In genomic region chr11:1748467-1749019, GRCh38 we compare ENCODE assay signal across 11 cellular contexts. TPM values are rescaled to one million over a fixed set of nuclear protein-coding genes. Genes with fewer than 3 reads are reported as not detected.
DNase-seq lines count a peak whose midpoint lies in the region; ATAC-seq and TF ChIP-seq lines count a peak whose summit lies in the region.
"Had no signal": no experiment of that assay in that cellular context is flagged by ENCODE, and none has a peak within 500 bp of the region (broad histone marks: within the 10 kb centered on the region; RNA-seq: fewer than 3 reads in every experiment).

No MANE protein-coding gene starts in this region.

- peaks cover 10% of the 10 kb centered on the region for H3K27me3 Mint-ChIP-seq in activated naive CD8-positive, alpha-beta T cell
- H3K27me3 Mint-ChIP-seq in activated naive CD8-positive, alpha-beta T cell treated with anti-CD3 and anti-CD28 coated beads, Interleukin-2, amount 50 U/mL, for 24 hours: peaks cover 13% of the 10 kb centered on the region
- H3K27me3 Mint-ChIP-seq in naive thymus-derived CD4-positive, alpha-beta T cell: peaks cover 13 to 19% (median 13%) of the 10 kb centered on the region in 5 donors

- H3K9me3 ChIP-seq in naive thymus-derived CD4-positive, alpha-beta T cell (ENCODE audit: control insufficient read depth in 2 of 3, low read length in 3 of 3): no peaks in the 10 kb centered on the region

- peaks cover 0 to 23% of the 10 kb centered on the region in 2 donors for H3K4me1 ChIP-seq in naive thymus-derived CD4-positive, alpha-beta T cell (ENCODE audit: control insufficient read depth in 2 of 2, insufficient read depth in 2 of 2, low read length in 2 of 2)
- no peaks in the 10 kb centered on the region for H3K4me1 ChIP-seq in urinary bladder (ENCODE audit: insufficient read depth)

- no peak for DNase-seq in activated naive CD8-positive, alpha-beta T cell treated with anti-CD3 and anti-CD28 coated beads, Interleukin-2, amount 50 U/mL, for 24 hours
- no peak for DNase-seq in epithelial cell of esophagus (ENCODE audit: low read depth)
- DNase-seq in naive thymus-derived CD4-positive, alpha-beta T cell: no peak
- no peak for DNase-seq in activated CD4-positive, CD25-positive, alpha-beta regulatory T cell treated with anti-CD3 and anti-CD28 coated beads, Interleukin-2, amount 50 U/mL, for 72 hours
- no peak for DNase-seq in T-helper 2 cell
- no peak for DNase-seq in G401 (ENCODE audit: low spot score)
- DNase-seq: activated CD4-positive, alpha-beta T cell treated with anti-CD3 and anti-CD28 coated beads, Interleukin-2, amount 50 U/mL, for 4 hours had no signal

- no peaks in the 10 kb centered on the region for H3K27me3 ChIP-seq in naive thymus-derived CD4-positive, alpha-beta T cell (ENCODE audit: control insufficient read depth in 2 of 2, insufficient read depth in 2 of 2, low read length in 2 of 2)

- H3K36me3 Mint-ChIP-seq in activated naive CD8-positive, alpha-beta T cell: no peaks in the 10 kb centered on the region
- peaks cover 1% of the 10 kb centered on the region for H3K36me3 Mint-ChIP-seq in activated naive CD8-positive, alpha-beta T cell treated with anti-CD3 and anti-CD28 coated beads, Interleukin-2, amount 50 U/mL, for 24 hours (ENCODE audit: low read depth)
- peaks cover 0 to 5% (median 0%) of the 10 kb centered on the region in 5 donors for H3K36me3 Mint-ChIP-seq in naive thymus-derived CD4-positive, alpha-beta T cell

- H3K9me3 Mint-ChIP-seq in activated naive CD8-positive, alpha-beta T cell (ENCODE audit: low read depth): no peaks in the 10 kb centered on the region
- H3K9me3 Mint-ChIP-seq in activated naive CD8-positive, alpha-beta T cell treated with anti-CD3 and anti-CD28 coated beads, Interleukin-2, amount 50 U/mL, for 24 hours: peaks cover 4% of the 10 kb centered on the region
- peaks cover 0 to 9% (median 0%) of the 10 kb centered on the region in 11 donors for H3K9me3 Mint-ChIP-seq in naive thymus-derived CD4-positive, alpha-beta T cell

- peaks cover 20% of the 10 kb centered on the region for H3K4me1 Mint-ChIP-seq in activated naive CD8-positive, alpha-beta T cell (ENCODE audit: low read depth)
- H3K4me1 Mint-ChIP-seq in activated naive CD8-positive, alpha-beta T cell treated with anti-CD3 and anti-CD28 coated beads, Interleukin-2, amount 50 U/mL, for 24 hours: peaks cover 24% of the 10 kb centered on the region
- H3K4me1 Mint-ChIP-seq in naive thymus-derived CD4-positive, alpha-beta T cell: peaks cover 13 to 29% (median 20%) of the 10 kb centered on the region in 7 donors

- H3K4me3 ChIP-seq in epithelial cell of esophagus (ENCODE audit: low read length) (peak overlapping the region; percentile 83), urinary bladder (ENCODE audit: low read depth, low read length) (peak overlapping the region; percentile 31)
- H3K4me3 ChIP-seq in naive thymus-derived CD4-positive, alpha-beta T cell (ENCODE audit: low read length): no peak overlapping the region

- no peak overlapping the region for H3K27ac ChIP-seq in naive thymus-derived CD4-positive, alpha-beta T cell (ENCODE audit: low read depth, low read length)
- no peak overlapping the region for H3K27ac ChIP-seq in urinary bladder (ENCODE audit: low read depth)
- H3K27ac ChIP-seq: C4-2B had no signal

- in situ Hi-C loops in G401 (cut with HindIII; ENCODE audit: low sequenced_read_pairs): no loop called here

- intact Hi-C loops in naive thymus-derived CD4-positive, alpha-beta T cell (cut with micrococcal nuclease): no loop called here

- ATAC-seq in activated naive CD8-positive, alpha-beta T cell treated with anti-CD3 and anti-CD28 coated beads, Interleukin-2, amount 50 U/mL, for 24 hours: no peak
- no peak for ATAC-seq in naive thymus-derived CD4-positive, alpha-beta T cell

- H3K36me3 ChIP-seq in naive thymus-derived CD4-positive, alpha-beta T cell (ENCODE audit: control insufficient read depth in 2 of 3, insufficient read depth in 3 of 3, low read length in 3 of 3): peaks cover 0 to 14% (median 0%) of the 10 kb centered on the region in 3 experiments
- H3K36me3 ChIP-seq in urinary bladder (ENCODE audit: insufficient read depth): no peaks in the 10 kb centered on the region

- no peak overlapping the region for H3K27ac Mint-ChIP-seq in activated naive CD8-positive, alpha-beta T cell
- H3K27ac Mint-ChIP-seq in activated naive CD8-positive, alpha-beta T cell treated with anti-CD3 and anti-CD28 coated beads, Interleukin-2, amount 50 U/mL, for 24 hours: no peak overlapping the region
- H3K27ac Mint-ChIP-seq in naive thymus-derived CD4-positive, alpha-beta T cell: no peak overlapping the region

- 3% methylated on average over 61 of the region's 61 CpGs for WGBS in urinary bladder

- TF ChIP-seq CTCF in epithelial cell of esophagus (IDR thresholded peaks at IDR 0.05; ENCODE audit: insufficient read depth, low read depth, low read length, missing control alignments): no peak

- CTCF ChIA-PET in naive thymus-derived CD4-positive, alpha-beta T cell (lab: Charles Lee): no interaction called here

- peak overlapping the region; percentile 76 for H3K4me3 Mint-ChIP-seq in activated naive CD8-positive, alpha-beta T cell
- H3K4me3 Mint-ChIP-seq in activated naive CD8-positive, alpha-beta T cell treated with anti-CD3 and anti-CD28 coated beads, Interleukin-2, amount 50 U/mL, for 24 hours: no peak overlapping the region
- H3K4me3 Mint-ChIP-seq in naive thymus-derived CD4-positive, alpha-beta T cell: peak overlapping the region in 7 of 10 donors; percentile 20 to 67 (median 56)

- POLR2A ChIA-PET in naive thymus-derived CD4-positive, alpha-beta T cell (lab: Charles Lee): interaction anchor here (0.9 kb wide), 1 partner anchor 20 kb away, joined by 3 read pairs; no protein-coding TSS in a partner anchor

RNA-seq across cellular contexts. Expression of gene IFITM10, which starts 1.9 kb away (rescaled TPM):
- total RNA-seq in naive thymus-derived CD4-positive, alpha-beta T cell: 10 to 100 TPM in 1 of 5 experiments, 1 to 10 TPM in 4; 1.4 to 16.0 (median 2.1) TPM
- not detected for polyA plus RNA-seq in naive thymus-derived CD4-positive, alpha-beta T cell
- 1.0 TPM for total RNA-seq in urinary bladder
- 1.9 TPM for polyA plus RNA-seq in urinary bladder
- not detected in 2 replicates for total RNA-seq in G401 (2014; rRNA removed; shearing (Covaris generic))

RNA-seq across cellular contexts. Expression of gene CTSD, which starts 15.2 kb away (rescaled TPM):
- total RNA-seq in naive thymus-derived CD4-positive, alpha-beta T cell: 100 to 1,000 TPM; 103 to 378 (median 186) TPM
- polyA plus RNA-seq in naive thymus-derived CD4-positive, alpha-beta T cell: 100 to 1,000 TPM; 183 to 218 TPM
- total RNA-seq in urinary bladder: 76.4 TPM
- polyA plus RNA-seq in urinary bladder: 495 TPM
- 192 and 219 TPM in 2 replicates for total RNA-seq in G401 (2014; rRNA removed; shearing (Covaris generic))

RNA-seq across cellular contexts. Expression of gene KRTAP5-6, which starts 51.5 kb away (rescaled TPM):
- total RNA-seq in naive thymus-derived CD4-positive, alpha-beta T cell: not detected
- polyA plus RNA-seq in naive thymus-derived CD4-positive, alpha-beta T cell: not detected
- total RNA-seq in urinary bladder: not detected
- not detected for polyA plus RNA-seq in urinary bladder
- total RNA-seq in G401 (2014; rRNA removed; shearing (Covaris generic)): not detected in 2 replicates
- total RNA-seq: myocyte had no signal
